In genomic region chr11:61066645-61067044, GRCh38 we compare ENCODE assay signal across 36 cellular contexts. TPM values are rescaled to one million over a fixed set of nuclear protein-coding genes. Genes with fewer than 3 reads are reported as not detected.
DNase-seq lines count a peak whose midpoint lies in the region; ATAC-seq, FAIRE-seq and TF ChIP-seq lines count a peak whose summit lies in the region.
"Had no signal": no experiment of that assay in that cellular context is flagged by ENCODE, and none has a peak within 500 bp of the region (broad histone marks: within the 10 kb centered on the region; RNA-seq: fewer than 3 reads in every experiment).

No MANE protein-coding gene starts in this region.

- no peaks in the 10 kb centered on the region for H3K9me1 ChIP-seq in K562 (ENCODE audit: control insufficient read depth, insufficient read depth, low read length)

- H3K4me3 ChIP-seq in K562, result no peak overlapping the region
- H3K4me3 ChIP-seq: BLaER1, esophagus squamous epithelium, lower lobe of right lung, ovary, SJSA1, smooth muscle cell, upper lobe of right lung had no signal

- POLR2A ChIA-PET in T-cell (lab: Charles Lee) (interaction anchor here in 1 of 2 donors (0.5 kb wide), 1 partner anchor 38 kb away, joined by 4 read pairs; no protein-coding TSS in a partner anchor), K562 (lab: Yijun Ruan, JAX) (interaction anchor here (0.6 to 0.8 kb wide), 2 partner anchors 10 to 238 kb away, joined by 3 read pairs; no protein-coding TSS in a partner anchor)

- TF ChIP-seq EP300 in K562 (IDR thresholded peaks at IDR 0.05; ENCODE audit: low read length), result no peak

- peak overlapping the region; percentile 82 for H3K27ac Mint-ChIP-seq in activated naive CD4-positive, alpha-beta T cell treated with anti-CD3 and anti-CD28 coated beads for 36 hours
- peak overlapping the region; percentile 89 to 91 for H3K27ac Mint-ChIP-seq in T-cell

- TF ChIP-seq RAD21 in K562 (CRISPR knock-in tag; conservative IDR thresholded peaks at IDR 0.05 in 1 of 2, IDR thresholded peaks at IDR 0.05 in 1 of 2), result no peak

- no peak for DNase-seq in activated naive CD4-positive, alpha-beta T cell treated with anti-CD3 and anti-CD28 coated beads for 36 hours
- no peak for DNase-seq in activated naive CD4-positive, alpha-beta T cell (lab: John Stamatoyannopoulos, UW)
- DNase-seq in T-cell (peak in 1 of 34 experiments; percentile 3), K562 (ENCODE audit: extremely low read depth in 1 of 4, low spot score in 3 of 4) (no peak), NCI-H1417 treated with DMSO at 0.1 percent for 48 hours (lab: John Stamatoyannopoulos, UW) (no peak), left ventricle myocardium superior (no peak)
- DNase-seq in stimulated activated CD8-positive, alpha-beta memory T cell treated with anti-CD3 and anti-CD28 coated beads, Interleukin-4, amount 100 ng/mL, for 48 hours, result peak; percentile 24
- DNase-seq: ACHN; activated CD4-positive, alpha-beta T cell treated with anti-CD3 and anti-CD28 coated beads, Interleukin-2, amount 50 U/mL, for 1 hour; activated gamma-delta T cell; Caco-2; DMS79 treated with DMSO at 0.1 percent for 48 hours; esophagus squamous epithelium; foreskin melanocyte; GF-D8; H7; KG1; kidney glomerular epithelial cell; lower lobe of right lung; MM.1S; NCI-H2081 treated with DMSO at 0.1 percent for 48 hours; NCI-H345; NCI-H748 treated with DMSO at 0.1 percent for 48 hours; ovary; retina; RPMI8226; upper lobe of right lung had no signal

- H4K20me1 ChIP-seq in K562 (replicated peaks; ENCODE audit: control insufficient read depth, insufficient read depth, low read length), result no peaks in the 10 kb centered on the region
- H4K20me1 ChIP-seq: BLaER1 had no signal

- H3K9me3 ChIP-seq in K562 (replicated peaks; ENCODE audit: control insufficient read depth, insufficient read depth, low read depth, low read length), result no peaks in the 10 kb centered on the region
- H3K9me3 ChIP-seq: BLaER1, Caco-2, esophagus squamous epithelium, lower lobe of right lung, ovary, SJSA1, upper lobe of right lung had no signal

- no peak for FAIRE-seq in K562 (lab: Jason Lieb, UNC)
- FAIRE-seq: endometrium, GM18507, HTR-8/SVneo had no signal

- peaks cover 7 to 8% of the 10 kb centered on the region in 2 experiments for H3K4me1 ChIP-seq in K562 (replicated peaks in 1 of 2; ENCODE audit: control insufficient read depth in 2 of 2, insufficient read depth in 2 of 2, low read length in 2 of 2)
- H3K4me1 ChIP-seq: Caco-2, SJSA1 had no signal

- no peak overlapping the region for H2AFZ ChIP-seq in K562 (ENCODE audit: low read depth, low read length)

- CTCF ChIA-PET in activated naive CD4-positive, alpha-beta T cell treated with anti-CD3 and anti-CD28 coated beads for 36 hours (lab: Charles Lee), result interaction anchor here (0.9 to 3.4 kb wide), 4 partner anchors 12 to 97 kb away, joined by 4 to 21 read pairs (median 4); no protein-coding TSS in a partner anchor
- CTCF ChIA-PET in T-cell (lab: Charles Lee), result interaction anchor here in 1 of 2 donors (0.6 to 1.4 kb wide), 2 partner anchors 25 to 88 kb away, joined by 3 to 4 read pairs; no protein-coding TSS in a partner anchor
- CTCF ChIA-PET in K562 (lab: Yijun Ruan, JAX; ENCODE audit: low intra/inter-chr PET ratio), result no interaction called here

- WGBS in K562 (ENCODE audit: insufficient coverage, low coverage, missing lambda C conversion rate), result 1% methylated on average over 7 of the region's 8 CpGs

- H3K4me1 Mint-ChIP-seq in activated naive CD4-positive, alpha-beta T cell treated with anti-CD3 and anti-CD28 coated beads for 36 hours (ENCODE audit: low read depth), result peaks cover 94% of the 10 kb centered on the region
- peaks cover 83 to 91% (median 88%) of the 10 kb centered on the region in 3 donors for H3K4me1 Mint-ChIP-seq in T-cell

- BruUV-seq in K562 (replicated peaks; lab: Mats Ljungman, UMichigan), result no TSS peak

- H3K36me3 ChIP-seq in K562 (ENCODE audit: control insufficient read depth, insufficient read depth, low read length), result no peaks in the 10 kb centered on the region
- H3K36me3 ChIP-seq: BLaER1, esophagus squamous epithelium, lower lobe of right lung, ovary, SJSA1, upper lobe of right lung had no signal

- no peaks in the 10 kb centered on the region for H3K9me3 Mint-ChIP-seq in activated naive CD4-positive, alpha-beta T cell treated with anti-CD3 and anti-CD28 coated beads for 36 hours
- H3K9me3 Mint-ChIP-seq in T-cell, result no peaks in the 10 kb centered on the region
- H3K9me3 Mint-ChIP-seq: nephron; T-helper 1 cell treated with Interleukin-12 subunit alpha and Interleukin-12 subunit beta and Interleukin-4 antibody, amounts not matched to agents 30 μg/mL and 1 μg/mL, for 36 hours had no signal

- H3K79me2 ChIP-seq in K562 (ENCODE audit: control insufficient read depth, insufficient read depth, low read length), result no peaks in the 10 kb centered on the region

- no peak overlapping the region for H3K4me2 ChIP-seq in K562 (ENCODE audit: insufficient read depth, low read length)
- H3K4me2 ChIP-seq: smooth muscle cell had no signal

- TF ChIP-seq CTCF in K562 (IDR thresholded peaks at IDR 0.05 in 2 of 3, conservative IDR thresholded peaks at IDR 0.05 in 1 of 3; ENCODE audit: insufficient read depth in 2 of 3, low read depth in 1 of 3, low read length in 3 of 3), result no peak

- peaks cover 74% of the 10 kb centered on the region for H3K36me3 Mint-ChIP-seq in activated naive CD4-positive, alpha-beta T cell treated with anti-CD3 and anti-CD28 coated beads for 36 hours (ENCODE audit: low read depth)
- H3K36me3 Mint-ChIP-seq in T-cell, result no peaks in the 10 kb centered on the region

- intact Hi-C loops in activated naive CD4-positive, alpha-beta T cell treated with anti-CD3 and anti-CD28 coated beads for 36 hours (cut with micrococcal nuclease), result loop anchor here (1.0 kb wide), 1 partner anchor 12 kb away; no protein-coding TSS in a partner anchor
- intact Hi-C loops in K562 (cut with micrococcal nuclease), result no loop called here
- intact Hi-C loops in left ventricle myocardium superior (cut with micrococcal nuclease), result no loop called here

- peak overlapping the region; percentile 7 for H3K4me3 Mint-ChIP-seq in activated naive CD4-positive, alpha-beta T cell treated with anti-CD3 and anti-CD28 coated beads for 36 hours
- peak overlapping the region in 1 of 3 donors; percentile 66 for H3K4me3 Mint-ChIP-seq in T-cell
- H3K4me3 Mint-ChIP-seq: nephron had no signal

- in situ Hi-C loops in K562 (cut with MboI), result no loop called here

- H3K27ac ChIP-seq in K562 (ENCODE audit: extremely low read depth, low read depth, low read length), result no peak overlapping the region
- H3K27ac ChIP-seq: BLaER1, esophagus squamous epithelium, lower lobe of right lung, ovary, SJSA1, upper lobe of right lung had no signal

- H3K27me3 ChIP-seq in K562 (ENCODE audit: control insufficient read depth in 2 of 2, insufficient read depth in 2 of 2, low read length in 2 of 2), result peaks cover 42 to 51% of the 10 kb centered on the region in 2 experiments
- H3K27me3 ChIP-seq: BLaER1, esophagus squamous epithelium, ovary, SJSA1, upper lobe of right lung had no signal

- TF ChIP-seq POLR2A in K562 (conservative IDR thresholded peaks at IDR 0.05), result no peak

- no peak overlapping the region for H3K9ac ChIP-seq in K562 (ENCODE audit: insufficient read depth in 1 of 2, low read depth in 2 of 2, low read length in 2 of 2)
- H3K9ac ChIP-seq: BLaER1 had no signal

- ATAC-seq in T-cell (replicated peaks in 1 of 4), result no peak
- ATAC-seq in K562, result no peak
- ATAC-seq in HG03378 (IDR thresholded peaks at IDR 0.05; ENCODE audit: unreplicated experiment), result no peak
- no peak for ATAC-seq in left ventricle myocardium superior
- ATAC-seq: lower lobe of right lung, upper lobe of right lung had no signal

- no peaks in the 10 kb centered on the region for H3K27me3 Mint-ChIP-seq in activated naive CD4-positive, alpha-beta T cell treated with anti-CD3 and anti-CD28 coated beads for 36 hours (ENCODE audit: low read depth)
- no peaks in the 10 kb centered on the region for H3K27me3 Mint-ChIP-seq in T-cell

TF ChIP-seq in K562, 482 proteins besides CTCF, POLR2A, EP300 and RAD21:
- TF ChIP-seq ZNF24 (IDR thresholded peaks at IDR 0.05), result peak; percentile 92
- no peak for TF ChIP-seq FUS (optimal IDR thresholded peaks at IDR 0.05; ENCODE audit: low read depth, low read length)

RNA-seq across cellular contexts. Expression of gene CD5, which starts 35.6 kb away (rescaled TPM):
- 100 to 1,000 TPM; 228 to 232 TPM for total RNA-seq in activated naive CD4-positive, alpha-beta T cell treated with anti-CD3 and anti-CD28 coated beads for 36 hours
- total RNA-seq in T-cell, result 100 to 1,000 TPM; 227 to 387 (median 255) TPM
- total RNA-seq in K562 (2011; cell fraction: chromatin; rRNA removed; ENCODE audit: low replicate concordance), result not detected in 2 replicates
- not detected in 2 replicates for total RNA-seq in K562 (2011; cell fraction: nucleolus; rRNA removed)
- not detected in 2 replicates for total RNA-seq in K562 (2011; cell fraction: nucleoplasm; rRNA removed)
- not detected in 2 replicates for total RNA-seq in K562 (2014; rRNA removed)
- not detected in 2 replicates for total RNA-seq in K562 (2014; rRNA removed; fragmentation: Illumina TruSeq; extraction: Trizol)
- total RNA-seq in K562 (2015; rRNA removed; fragmentation: Illumina TruSeq; extraction: Trizol), result not detected in 2 replicates
- total RNA-seq in K562 (2021), result 0.35 and 0.40 TPM in 2 replicates
- not detected in 2 replicates for polyA plus RNA-seq in K562 (2011; rRNA removed)
- polyA plus RNA-seq in K562 (2011; cell fraction: cytosol; rRNA removed), result not detected in 2 replicates
- polyA plus RNA-seq in K562 (2011; cell fraction: nucleus; rRNA removed), result not detected in 2 replicates
- 0.05 and 0.08 TPM in 2 replicates for polyA plus RNA-seq in K562 (2012)
- polyA plus RNA-seq in K562 (2014; fragmentation: Illumina TruSeq; extraction: Trizol), result not detected in 2 replicates
- polyA plus RNA-seq in K562 (2014; fragmentation: Nextera tagmentation; extraction: Ambion mirVana), result not detected
- not detected in 2 replicates for polyA plus RNA-seq in K562 (2014; rRNA removed)
- polyA minus RNA-seq in K562 (2011; rRNA and poly(A)+ RNA removed), result not detected in 2 replicates
- polyA minus RNA-seq in K562 (2011; cell fraction: cytosol; rRNA and poly(A)+ RNA removed), result not detected in 2 replicates
- polyA minus RNA-seq in K562 (2011; cell fraction: nucleus; rRNA and poly(A)+ RNA removed), result not detected in 2 replicates
- 0.07 TPM for total RNA-seq in left ventricle myocardium superior
- total RNA-seq: Caco-2, H7, SJSA1, smooth muscle cell had no signal

Comparison
In these comparisons a context has a peak if more than half of its experiments do, and no peak if none do; other contexts are left out.
1. RNA of gene CD5, which starts 35.6 kb away (total RNA-seq): 227 to 387 TPM in T-cell and 228 to 232 TPM in activated naive CD4-positive, alpha-beta T cell treated with anti-CD3 and anti-CD28 coated beads for 36 hours; 0.07 TPM in left ventricle myocardium superior (single experiment) and 0.35 to 0.40 TPM in K562; every median in the first group is over 100 times any median in the second.